In genomic region chr12:99153283-99153682, GRCh38 we compare ENCODE assay signal across 24 cellular contexts.
DNase-seq lines count a peak whose midpoint lies in the region; ATAC-seq lines count a peak whose summit lies in the region.
"Had no signal": no experiment of that assay in that cellular context is flagged by ENCODE, and none has a peak within 500 bp of the region (broad histone marks: within the 10 kb centered on the region; RNA-seq: fewer than 3 reads in every experiment).

No MANE protein-coding gene starts in this region.

- DNase-seq in NCI-H526 (lab: John Stamatoyannopoulos, UW) (peak; percentile 55 to 77), putamen (ENCODE audit: low spot score) (peak; percentile 73), hippocampal formation (lab: John Stamatoyannopoulos, UW) (no peak)
- DNase-seq: AML-193; CD4-positive, alpha-beta T cell; GM23248; H7; KBM-7; NCI-H1105 treated with DMSO at 0.1 percent for 48 hours; NCI-H1694; NCI-H2029 treated with DMSO at 0.1 percent for 48 hours; NCI-H2227 treated with DMSO at 0.1 percent for 48 hours; NCI-H510A; NCI-H748 treated with DMSO at 0.1 percent for 48 hours; NK-92 treated with Interleukin-12 subunit alpha and Interleukin-12 subunit beta, amount 100 ng/mL, for 24 hours; SHP77 had no signal

- peak overlapping the region; percentile 34 for H3K27ac ChIP-seq in angular gyrus (ENCODE audit: low read depth, low read length)
- peak overlapping the region; percentile 48 for H3K27ac ChIP-seq in cingulate gyrus (ENCODE audit: low read depth, low read length)
- H3K27ac ChIP-seq: A549; BLaER1 treated with 17β-estradiol and CSF1 and Interleukin-3, amounts not matched to agents 10 nM and 100 nM; GM23248; RWPE1 had no signal

- ATAC-seq in HG03520 (IDR thresholded peaks at IDR 0.05; ENCODE audit: unreplicated experiment) (no peak), HG03460 (IDR thresholded peaks at IDR 0.05; ENCODE audit: unreplicated experiment) (no peak)
- ATAC-seq: A549, Panc1 had no signal

Comparison
In these comparisons a context has a peak if more than half of its experiments do, and no peak if none do; other contexts are left out.
1. DNase-seq: peak in NCI-H526 (2 of 2) and putamen (single experiment); none in hippocampal formation (0 of 2).